Comparison of ENCODE assay signal across 8 cellular contexts in the genomic region with DNA sequence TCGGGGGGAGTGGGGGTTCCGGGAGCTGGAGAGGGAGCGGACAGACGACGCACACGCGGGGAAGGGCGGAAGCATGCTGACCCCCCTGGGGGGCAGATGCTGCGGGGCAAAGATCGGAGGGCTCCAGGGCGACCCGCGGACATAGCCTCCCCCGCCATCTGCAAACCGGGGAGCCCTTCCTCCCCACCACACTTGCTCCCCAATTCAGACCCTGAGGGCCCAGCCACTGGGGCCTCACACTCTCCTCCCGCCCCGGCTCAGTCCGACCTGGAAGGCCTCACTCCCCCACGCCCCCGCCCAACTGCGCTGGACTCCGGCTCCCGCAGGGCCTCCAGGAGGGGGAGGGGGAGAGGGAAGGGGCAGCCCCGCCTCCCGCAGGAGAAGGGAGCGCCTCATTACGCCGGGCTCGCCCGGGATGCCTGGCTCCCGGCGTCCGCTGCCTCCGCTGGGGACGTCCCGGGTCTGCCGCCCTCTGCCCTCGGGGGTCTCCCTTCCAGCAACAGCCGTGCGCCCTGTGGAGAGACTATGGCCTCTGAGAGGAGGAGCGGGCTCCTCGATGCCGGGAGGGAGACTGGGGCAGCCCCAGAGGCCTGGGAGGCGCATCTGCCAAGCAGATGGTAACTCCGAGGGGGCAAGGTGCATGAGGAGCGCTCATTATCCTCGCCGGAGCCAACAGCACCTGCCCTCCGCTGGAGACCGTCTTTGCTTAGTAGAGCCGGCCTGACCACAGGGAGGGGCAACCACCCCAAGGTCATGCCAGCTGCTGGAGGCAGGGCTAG. TPM values are rescaled to one million over a fixed set of nuclear protein-coding genes. Genes with fewer than 3 reads are reported as not detected.
DNase-seq lines count a peak whose midpoint lies in the region; ATAC-seq and TF ChIP-seq lines count a peak whose summit lies in the region.

No MANE protein-coding gene starts in this region.

- intact Hi-C loops in Calu3 (cut with micrococcal nuclease; ENCODE audit: unreplicated experiment), result no loop called here
- intact Hi-C loops in head of caudate nucleus (cut with DNase I), result loop anchor here (5.0 kb wide), 1 partner anchor 264 kb away; no protein-coding TSS in a partner anchor

- peak overlapping the region; percentile 99 for H3K4me3 Mint-ChIP-seq in Calu3 (ENCODE audit: low read depth, unreplicated experiment)
- H3K4me3 Mint-ChIP-seq in activated T-helper 17 cell treated with anti-CD3 and anti-CD28 coated beads, Interleukin-2, amount 50 U/mL, for 72 hours, result peak overlapping the region; percentile 81

- peaks cover 37% of the 10 kb centered on the region for H3K4me1 Mint-ChIP-seq in Calu3 (ENCODE audit: low read depth, unreplicated experiment)
- H3K4me1 Mint-ChIP-seq in activated T-helper 17 cell treated with anti-CD3 and anti-CD28 coated beads, Interleukin-2, amount 50 U/mL, for 72 hours, result peaks cover 5% of the 10 kb centered on the region

- H3K36me3 Mint-ChIP-seq in Calu3 (ENCODE audit: insufficient read depth, unreplicated experiment), result peaks cover 46% of the 10 kb centered on the region
- H3K36me3 Mint-ChIP-seq in activated T-helper 17 cell treated with anti-CD3 and anti-CD28 coated beads, Interleukin-2, amount 50 U/mL, for 72 hours (ENCODE audit: low read depth), result peaks cover 10% of the 10 kb centered on the region

- no peak for TF ChIP-seq CTCF in Calu3 (IDR thresholded peaks at IDR 0.05; ENCODE audit: unreplicated experiment)

- no peaks in the 10 kb centered on the region for H3K9me3 Mint-ChIP-seq in Calu3 (ENCODE audit: low read depth, unreplicated experiment)
- no peaks in the 10 kb centered on the region for H3K9me3 Mint-ChIP-seq in activated T-helper 17 cell treated with anti-CD3 and anti-CD28 coated beads, Interleukin-2, amount 50 U/mL, for 72 hours

- peak; percentile 17 for ATAC-seq in activated T-helper 17 cell treated with anti-CD3 and anti-CD28 coated beads, Interleukin-2, amount 50 U/mL, for 72 hours (replicated peaks)
- ATAC-seq in HG03039 (IDR thresholded peaks at IDR 0.05; ENCODE audit: unreplicated experiment) (no peak), HG03457 (IDR thresholded peaks at IDR 0.05; ENCODE audit: unreplicated experiment) (no peak), GM21360 (IDR thresholded peaks at IDR 0.05; ENCODE audit: unreplicated experiment) (no peak)

- DNase-seq in Calu3 (peak; percentile 78), NCI-H1417 (lab: John Stamatoyannopoulos, UW) (peak; percentile 66 to 97 (median 96)), head of caudate nucleus (peak; percentile 67 to 95 (median 88)), occipital lobe (lab: John Stamatoyannopoulos, UW) (peak; percentile 66)

- H3K27me3 Mint-ChIP-seq in Calu3 (ENCODE audit: unreplicated experiment), result no peaks in the 10 kb centered on the region
- H3K27me3 Mint-ChIP-seq in activated T-helper 17 cell treated with anti-CD3 and anti-CD28 coated beads, Interleukin-2, amount 50 U/mL, for 72 hours, result peaks cover 30% of the 10 kb centered on the region

- no peak overlapping the region for H3K27ac Mint-ChIP-seq in Calu3 (ENCODE audit: unreplicated experiment)
- no peak overlapping the region for H3K27ac Mint-ChIP-seq in activated T-helper 17 cell treated with anti-CD3 and anti-CD28 coated beads, Interleukin-2, amount 50 U/mL, for 72 hours

- CTCF ChIA-PET in Calu3 (lab: Charles Lee), result interaction anchor here (0.7 kb wide), 1 partner anchor 9 kb away, joined by 3 read pairs; no protein-coding TSS in a partner anchor

- BruUV-seq in Calu3 (replicated peaks; lab: Mats Ljungman, UMichigan), result no TSS peak

RNA-seq across cellular contexts. Expression of gene CAMK2N1, which starts 0.6 kb away (rescaled TPM):
- total RNA-seq in Calu3 (2022), result 56.0 and 66.0 TPM in 2 replicates
- under 1 TPM; 0.30 to 0.53 TPM for total RNA-seq in activated T-helper 17 cell treated with anti-CD3 and anti-CD28 coated beads, Interleukin-2, amount 50 U/mL, for 72 hours
- total RNA-seq in occipital lobe, result 77.2 TPM

RNA-seq across cellular contexts. Expression of gene MUL1, which starts 21.3 kb away (rescaled TPM):
- 21.9 and 24.3 TPM in 2 replicates for total RNA-seq in Calu3 (2022)
- total RNA-seq in activated T-helper 17 cell treated with anti-CD3 and anti-CD28 coated beads, Interleukin-2, amount 50 U/mL, for 72 hours, result 10 to 100 TPM; 11.6 to 16.3 TPM
- 17.5 TPM for total RNA-seq in occipital lobe

Comparison
In these comparisons a context has a peak if more than half of its experiments do, and no peak if none do; other contexts are left out.
1. RNA of gene CAMK2N1, which starts 0.6 kb away (total RNA-seq): 77.2 TPM in occipital lobe (single experiment) and 56.0 to 66.0 TPM in Calu3; 0.30 to 0.53 TPM in activated T-helper 17 cell treated with anti-CD3 and anti-CD28 coated beads, Interleukin-2, amount 50 U/mL, for 72 hours; every median in the first group is over 10 times any median in the second.
2. Peak in every context shown above with its lines, with median percentiles within 50 percentile points of each other: DNase-seq.